In genomic region chr1:113592223-113592622, GRCh38 we compare ENCODE assay signal across 9 cellular contexts.
"Had no signal": no experiment of that assay in that cellular context is flagged by ENCODE, and none has a peak within 500 bp of the region (broad histone marks: within the 10 kb centered on the region; RNA-seq: fewer than 3 reads in every experiment).

No MANE protein-coding gene starts in this region.

- H3K4me3 Mint-ChIP-seq: H9 had no signal

- H2AFZ ChIP-seq: GM23248 had no signal

- H3K27ac ChIP-seq: GM23248, KMS-11 had no signal

- H3K4me3 ChIP-seq: GM23248 had no signal

- H3K9ac ChIP-seq: GM23248, KMS-11 had no signal

- H3K27ac Mint-ChIP-seq: H9 had no signal

- FAIRE-seq: H54, HTR-8/SVneo had no signal

- DNase-seq: GM23248, GOT3, H9, HCEC 1CT, Karpas-422, KBM-7 had no signal

- H3K4me2 ChIP-seq: KMS-11 had no signal
